13 cellular contexts compared by ENCODE assay signal in the genomic region with DNA sequence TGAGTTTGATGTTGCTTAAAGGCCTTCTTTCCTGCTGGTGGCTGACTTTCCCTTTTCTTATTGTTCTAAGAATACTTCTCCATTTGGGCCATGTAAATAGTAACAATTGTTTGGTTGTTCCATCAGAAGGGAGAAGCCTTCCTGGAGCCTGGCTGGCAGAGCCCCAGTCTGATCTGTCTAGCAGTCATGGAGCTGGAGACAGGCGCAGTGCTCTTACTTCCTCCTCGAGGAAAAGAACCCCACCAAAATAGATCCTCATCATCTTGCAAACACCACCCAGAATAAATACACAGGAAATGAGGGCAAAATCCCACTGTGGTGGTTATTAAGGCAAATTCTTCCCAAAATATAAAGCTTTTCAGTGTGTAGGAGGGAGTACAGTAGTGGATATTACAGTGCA.
A peak's percentile ranks its signal among the peaks of the same experiment; 100 is the strongest.
DNase-seq lines count a peak whose midpoint lies in the region; ATAC-seq and TF ChIP-seq lines count a peak whose summit lies in the region.
"Had no signal": no experiment of that assay in that cellular context is flagged by ENCODE, and none has a peak within 500 bp of the region (broad histone marks: within the 10 kb centered on the region; RNA-seq: fewer than 3 reads in every experiment).

No MANE protein-coding gene starts in this region.

- DNase-seq in SK-N-SH (no peak), cardiac fibroblast (ENCODE audit: low read depth in 2 of 2) (peak; percentile 48 to 51), inferior parietal cortex (ENCODE audit: extremely low spot score) (peak; percentile 57), testis (peak; percentile 42), GF-D8 (lab: John Stamatoyannopoulos, UW) (no peak), mesothelial cell of epicardium (ENCODE audit: low spot score in 2 of 2, unreplicated experiment in 2 of 2) (no peak)
- no peak for DNase-seq in activated naive CD4-positive, alpha-beta T cell (lab: John Stamatoyannopoulos, UW)
- DNase-seq: activated T-cell treated with anti-CD3 and anti-CD28 coated beads for 4 hours; naive thymus-derived CD4-positive, alpha-beta T cell; NCI-H1417 treated with DMSO at 0.1 percent for 48 hours; SHP77 treated with DMSO at 0.1 percent for 48 hours; spleen had no signal

- H3K36me3 Mint-ChIP-seq in mesothelial cell of epicardium: peaks cover 3% of the 10 kb centered on the region
- H3K36me3 Mint-ChIP-seq: naive thymus-derived CD4-positive, alpha-beta T cell had no signal

- H3K4me3 ChIP-seq in SK-N-SH (ENCODE audit: low read depth in 2 of 2, low read length in 1 of 2): no peak overlapping the region
- no peak overlapping the region for H3K4me3 ChIP-seq in cardiac fibroblast (replicated peaks in 1 of 2; ENCODE audit: low read depth in 2 of 2, low read length in 2 of 2)
- H3K4me3 ChIP-seq in testis: no peak overlapping the region
- H3K4me3 ChIP-seq: spleen had no signal

- no peak for TF ChIP-seq EP300 in SK-N-SH (IDR thresholded peaks at IDR 0.05; ENCODE audit: borderline replicate concordance in 1 of 2, low read depth in 1 of 2, low read length in 1 of 2)

- WGBS in SK-N-SH (ENCODE audit: low lambda C conversion rate): 50% methylated on average over 2 of the region's 2 CpGs
- 52 to 53% methylated on average over 2 of the region's 2 CpGs for WGBS in testis, 2 donors

- peaks cover 17% of the 10 kb centered on the region for H3K4me1 Mint-ChIP-seq in mesothelial cell of epicardium

- H3K4me1 ChIP-seq in SK-N-SH (ENCODE audit: control insufficient read depth in 1 of 2, insufficient read depth in 2 of 2, low read depth in 1 of 2, low read length in 1 of 2): peaks cover 10 to 25% of the 10 kb centered on the region in 2 experiments; a peak in 3 of 4 replicates
- H3K4me1 ChIP-seq in testis: peaks cover 11% of the 10 kb centered on the region

- no peaks in the 10 kb centered on the region for H3K79me2 ChIP-seq in SK-N-SH (ENCODE audit: insufficient read depth)

- POLR2A ChIA-PET in SK-N-SH (lab: Yijun Ruan, JAX): no interaction called here

- no peak overlapping the region for H3K9ac ChIP-seq in SK-N-SH

- no peak for ATAC-seq in SK-N-SH treated with all-trans-retinoic acid at 6 μM for 48 hours
- ATAC-seq: naive thymus-derived CD4-positive, alpha-beta T cell had no signal

- H3K9me3 Mint-ChIP-seq in mesothelial cell of epicardium: peaks cover 5% of the 10 kb centered on the region
- H3K9me3 Mint-ChIP-seq: naive thymus-derived CD4-positive, alpha-beta T cell had no signal

- H3K27me3 Mint-ChIP-seq in mesothelial cell of epicardium (ENCODE audit: low read depth): no peaks in the 10 kb centered on the region
- H3K27me3 Mint-ChIP-seq: naive thymus-derived CD4-positive, alpha-beta T cell had no signal

- no peaks in the 10 kb centered on the region for H4K20me1 ChIP-seq in SK-N-SH (ENCODE audit: insufficient read depth)

- 0 out of 2 replicates have a peak overlapping the region, but pooled peaks have one; percentile 1 for H3K4me2 ChIP-seq in SK-N-SH

- TF ChIP-seq CTCF in SK-N-SH (IDR thresholded peaks at IDR 0.05) (no peak), cardiac fibroblast (IDR thresholded peaks at IDR 0.05; ENCODE audit: low read depth, low read length) (no peak), testis (IDR thresholded peaks at IDR 0.05) (no peak), mesothelial cell of epicardium (IDR thresholded peaks at IDR 0.05; ENCODE audit: unreplicated experiment) (no peak)

- TF ChIP-seq POLR2A in testis (IDR thresholded peaks at IDR 0.05): no peak

- H2AFZ ChIP-seq in SK-N-SH (ENCODE audit: low read depth): peak overlapping the region; percentile 80; the same call in 1 of the 2 replicates

- H3K27ac ChIP-seq in SK-N-SH (ENCODE audit: low read depth in 2 of 2, low read length in 1 of 2): peak overlapping the region in 1 of 2 experiments; percentile 37; a peak in 2 of 4 replicates
- peak overlapping the region in 1 of 2 donors; percentile 26 for H3K27ac ChIP-seq in testis

- no peaks in the 10 kb centered on the region for H3K9me3 ChIP-seq in SK-N-SH
- H3K9me3 ChIP-seq in testis: no peaks in the 10 kb centered on the region
- H3K9me3 ChIP-seq: spleen had no signal

- CTCF ChIA-PET in SK-N-SH (lab: Yijun Ruan, JAX): interaction anchor here (0.8 to 1.2 kb wide), 2 partner anchors 8 to 390 kb away, joined by 3 read pairs; no protein-coding TSS in a partner anchor

- H3K4me3 Mint-ChIP-seq in mesothelial cell of epicardium: no peak overlapping the region
- H3K4me3 Mint-ChIP-seq: naive thymus-derived CD4-positive, alpha-beta T cell had no signal

- intact Hi-C loops in testis (cut with DNase I; ENCODE audit: low total_unique reads): no loop called here

- no peak overlapping the region for H3K27ac Mint-ChIP-seq in mesothelial cell of epicardium

- H3K27me3 ChIP-seq in SK-N-SH (ENCODE audit: insufficient read depth): no peaks in the 10 kb centered on the region
- H3K27me3 ChIP-seq in testis: no peaks in the 10 kb centered on the region
- H3K27me3 ChIP-seq: spleen had no signal

- H3F3A ChIP-seq in SK-N-SH (replicated peaks; ENCODE audit: insufficient read depth): peaks cover 19% of the 10 kb centered on the region

- H3K36me3 ChIP-seq in SK-N-SH (replicated peaks in 1 of 2; ENCODE audit: control insufficient read depth in 1 of 2, insufficient read depth in 2 of 2, low read length in 1 of 2) (no peaks in the 10 kb centered on the region), testis (ENCODE audit: low read depth, missing control alignments) (no peaks in the 10 kb centered on the region)
- H3K36me3 ChIP-seq: spleen had no signal

- TF ChIP-seq RAD21 in SK-N-SH (IDR thresholded peaks at IDR 0.05; ENCODE audit: low read length): no peak

- H3K9me2 ChIP-seq in SK-N-SH: no peaks in the 10 kb centered on the region

TF ChIP-seq in SK-N-SH, 30 proteins besides CTCF, POLR2A, EP300 and RAD21:
- no peak for TF ChIP-seq YY1 (IDR thresholded peaks at IDR 0.05; ENCODE audit: low read depth)
- no peak for TF ChIP-seq MXI1 (IDR thresholded peaks at IDR 0.05; ENCODE audit: low read depth, low read length)
- TF ChIP-seq POLR2AphosphoS5 (IDR thresholded peaks at IDR 0.05; ENCODE audit: low read depth, low read length): no peak
- no peak for TF ChIP-seq NFIC (IDR thresholded peaks at IDR 0.05; ENCODE audit: borderline replicate concordance)
- no peak for TF ChIP-seq FOSL2 (IDR thresholded peaks at IDR 0.05; ENCODE audit: borderline replicate concordance, low read depth)
- no peak for TF ChIP-seq FOXJ3 (CRISPR knock-in tag; IDR thresholded peaks at IDR 0.05)

TF ChIP-seq in SK-N-SH treated with all-trans-retinoic acid at 6 μM for 48 hours, 23 proteins besides CTCF, POLR2A, EP300 and RAD21:
- TF ChIP-seq, protein P1, sequence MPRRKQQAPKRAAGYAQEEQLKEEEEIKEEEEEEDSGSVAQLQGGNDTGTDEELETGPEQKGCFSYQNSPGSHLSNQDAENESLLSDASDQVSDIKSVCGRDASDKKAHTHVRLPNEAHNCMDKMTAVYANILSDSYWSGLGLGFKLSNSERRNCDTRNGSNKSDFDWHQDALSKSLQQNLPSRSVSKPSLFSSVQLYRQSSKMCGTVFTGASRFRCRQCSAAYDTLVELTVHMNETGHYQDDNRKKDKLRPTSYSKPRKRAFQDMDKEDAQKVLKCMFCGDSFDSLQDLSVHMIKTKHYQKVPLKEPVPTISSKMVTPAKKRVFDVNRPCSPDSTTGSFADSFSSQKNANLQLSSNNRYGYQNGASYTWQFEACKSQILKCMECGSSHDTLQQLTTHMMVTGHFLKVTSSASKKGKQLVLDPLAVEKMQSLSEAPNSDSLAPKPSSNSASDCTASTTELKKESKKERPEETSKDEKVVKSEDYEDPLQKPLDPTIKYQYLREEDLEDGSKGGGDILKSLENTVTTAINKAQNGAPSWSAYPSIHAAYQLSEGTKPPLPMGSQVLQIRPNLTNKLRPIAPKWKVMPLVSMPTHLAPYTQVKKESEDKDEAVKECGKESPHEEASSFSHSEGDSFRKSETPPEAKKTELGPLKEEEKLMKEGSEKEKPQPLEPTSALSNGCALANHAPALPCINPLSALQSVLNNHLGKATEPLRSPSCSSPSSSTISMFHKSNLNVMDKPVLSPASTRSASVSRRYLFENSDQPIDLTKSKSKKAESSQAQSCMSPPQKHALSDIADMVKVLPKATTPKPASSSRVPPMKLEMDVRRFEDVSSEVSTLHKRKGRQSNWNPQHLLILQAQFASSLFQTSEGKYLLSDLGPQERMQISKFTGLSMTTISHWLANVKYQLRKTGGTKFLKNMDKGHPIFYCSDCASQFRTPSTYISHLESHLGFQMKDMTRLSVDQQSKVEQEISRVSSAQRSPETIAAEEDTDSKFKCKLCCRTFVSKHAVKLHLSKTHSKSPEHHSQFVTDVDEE (CRISPR knock-in tag; IDR thresholded peaks at IDR 0.05): no peak
- TF ChIP-seq GLIS3 (CRISPR knock-in tag; IDR thresholded peaks at IDR 0.05): no peak

Comparison
In these comparisons a context has a peak if more than half of its experiments do, and no peak if none do; other contexts are left out.
1. DNase-seq: peak in cardiac fibroblast (2 of 2), inferior parietal cortex (single experiment) and testis (single experiment); none in SK-N-SH (single experiment), activated naive CD4-positive, alpha-beta T cell (0 of 4), GF-D8 (single experiment) and mesothelial cell of epicardium (0 of 2).